In the genomic region with DNA sequence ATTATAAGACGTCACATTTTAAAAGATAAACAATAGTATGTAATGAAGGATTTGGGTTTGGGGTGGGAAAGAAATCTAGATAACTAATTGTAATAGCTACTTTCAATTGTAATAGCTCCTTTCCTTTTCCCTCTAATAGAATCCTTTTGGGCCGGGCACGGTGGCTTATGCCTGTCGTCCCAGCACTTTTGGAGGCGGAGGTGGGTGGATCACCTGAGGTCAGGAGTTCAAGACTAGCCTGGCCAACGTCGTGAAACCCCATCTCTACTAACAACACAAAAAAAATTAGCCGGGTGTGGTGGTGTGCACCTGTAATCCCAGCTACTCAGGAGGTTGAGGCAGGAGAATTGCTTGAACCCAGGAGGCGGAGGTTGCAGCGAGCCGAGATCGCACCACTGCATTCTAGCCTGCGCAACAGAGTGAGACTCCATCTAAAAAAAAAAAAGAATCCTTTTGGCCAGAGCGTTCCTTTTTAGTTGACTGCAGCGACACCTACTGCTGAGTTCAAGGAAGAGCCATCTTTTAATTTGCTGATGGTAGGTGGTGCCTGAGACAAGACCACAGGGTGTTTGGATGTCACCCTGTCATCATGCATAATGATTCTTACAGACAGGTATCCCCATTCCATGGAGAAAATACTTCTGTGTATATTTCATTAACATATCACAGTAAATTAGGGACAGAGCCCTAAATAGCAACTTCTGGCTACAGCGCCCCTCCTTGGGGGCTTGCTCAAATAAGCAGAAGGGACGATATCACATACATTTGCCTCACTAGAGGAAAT, we compare ENCODE assay signal across 1 cellular context.
TF ChIP-seq lines count a peak whose summit lies in the region.

No MANE protein-coding gene starts in this region.

TF ChIP-seq in WTC11, 78 proteins besides CTCF, POLR2A, EP300 and RAD21 (continued from another document):
- TF ChIP-seq, protein P1, sequence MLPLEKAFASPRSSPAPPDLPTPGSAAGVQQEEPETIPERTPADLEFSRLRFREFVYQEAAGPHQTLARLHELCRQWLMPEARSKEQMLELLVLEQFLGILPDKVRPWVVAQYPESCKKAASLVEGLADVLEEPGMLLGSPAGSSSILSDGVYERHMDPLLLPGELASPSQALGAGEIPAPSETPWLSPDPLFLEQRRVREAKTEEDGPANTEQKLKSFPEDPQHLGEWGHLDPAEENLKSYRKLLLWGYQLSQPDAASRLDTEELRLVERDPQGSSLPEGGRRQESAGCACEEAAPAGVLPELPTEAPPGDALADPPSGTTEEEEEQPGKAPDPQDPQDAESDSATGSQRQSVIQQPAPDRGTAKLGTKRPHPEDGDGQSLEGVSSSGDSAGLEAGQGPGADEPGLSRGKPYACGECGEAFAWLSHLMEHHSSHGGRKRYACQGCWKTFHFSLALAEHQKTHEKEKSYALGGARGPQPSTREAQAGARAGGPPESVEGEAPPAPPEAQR (CRISPR knock-in tag; IDR thresholded peaks at IDR 0.05) = no peak
- TF ChIP-seq ZNF121 (CRISPR knock-in tag; IDR thresholded peaks at IDR 0.05) (no peak), ZNF317 (CRISPR knock-in tag; IDR thresholded peaks at IDR 0.05; ENCODE audit: borderline replicate concordance, low read depth) (no peak), ZNF263 (CRISPR knock-in tag; IDR thresholded peaks at IDR 0.05; ENCODE audit: low read depth) (no peak), ZBTB21 (CRISPR knock-in tag; IDR thresholded peaks at IDR 0.05; ENCODE audit: borderline replicate concordance) (no peak)
- TF ChIP-seq, protein P2, sequence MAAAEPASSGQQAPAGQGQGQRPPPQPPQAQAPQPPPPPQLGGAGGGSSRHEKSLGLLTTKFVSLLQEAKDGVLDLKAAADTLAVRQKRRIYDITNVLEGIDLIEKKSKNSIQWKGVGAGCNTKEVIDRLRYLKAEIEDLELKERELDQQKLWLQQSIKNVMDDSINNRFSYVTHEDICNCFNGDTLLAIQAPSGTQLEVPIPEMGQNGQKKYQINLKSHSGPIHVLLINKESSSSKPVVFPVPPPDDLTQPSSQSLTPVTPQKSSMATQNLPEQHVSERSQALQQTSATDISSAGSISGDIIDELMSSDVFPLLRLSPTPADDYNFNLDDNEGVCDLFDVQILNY (CRISPR knock-in tag; IDR thresholded peaks at IDR 0.05) = no peak
- TF ChIP-seq, protein P3, sequence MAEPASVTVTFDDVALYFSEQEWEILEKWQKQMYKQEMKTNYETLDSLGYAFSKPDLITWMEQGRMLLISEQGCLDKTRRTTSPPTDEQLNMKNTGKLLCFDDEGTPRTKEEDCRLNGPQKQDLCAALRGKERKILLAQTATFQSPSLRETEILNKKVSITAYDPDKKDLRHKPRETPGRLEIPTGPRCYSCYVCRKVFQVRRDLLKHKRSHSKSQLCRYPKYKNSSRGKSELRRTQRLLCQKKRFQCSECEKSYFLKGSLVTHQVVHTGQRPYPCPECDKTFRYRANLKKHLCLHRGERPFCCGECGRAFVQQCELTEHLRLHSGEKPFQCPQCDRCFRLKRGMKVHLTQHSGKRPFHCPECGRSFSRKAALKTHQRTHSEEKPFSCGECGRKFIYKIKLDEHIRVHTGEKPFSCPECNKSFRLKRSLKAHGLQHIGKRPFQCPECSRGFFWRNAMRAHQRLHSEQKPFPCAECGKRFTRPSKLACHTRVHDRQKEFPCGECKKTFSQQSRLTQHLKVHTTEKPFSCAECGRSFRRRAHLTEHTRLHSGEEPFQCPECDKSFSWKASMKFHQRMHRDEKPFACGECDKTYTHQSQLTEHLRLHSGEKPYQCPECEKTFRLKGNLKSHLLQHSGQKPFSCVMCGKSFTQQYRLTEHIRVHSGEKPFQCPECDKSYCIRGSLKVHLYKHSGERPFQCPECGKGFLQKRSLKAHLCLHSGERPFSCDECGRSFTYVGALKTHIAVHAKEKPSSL (CRISPR knock-in tag; conservative IDR thresholded peaks at IDR 0.05) = no peak
